In the genomic region with DNA sequence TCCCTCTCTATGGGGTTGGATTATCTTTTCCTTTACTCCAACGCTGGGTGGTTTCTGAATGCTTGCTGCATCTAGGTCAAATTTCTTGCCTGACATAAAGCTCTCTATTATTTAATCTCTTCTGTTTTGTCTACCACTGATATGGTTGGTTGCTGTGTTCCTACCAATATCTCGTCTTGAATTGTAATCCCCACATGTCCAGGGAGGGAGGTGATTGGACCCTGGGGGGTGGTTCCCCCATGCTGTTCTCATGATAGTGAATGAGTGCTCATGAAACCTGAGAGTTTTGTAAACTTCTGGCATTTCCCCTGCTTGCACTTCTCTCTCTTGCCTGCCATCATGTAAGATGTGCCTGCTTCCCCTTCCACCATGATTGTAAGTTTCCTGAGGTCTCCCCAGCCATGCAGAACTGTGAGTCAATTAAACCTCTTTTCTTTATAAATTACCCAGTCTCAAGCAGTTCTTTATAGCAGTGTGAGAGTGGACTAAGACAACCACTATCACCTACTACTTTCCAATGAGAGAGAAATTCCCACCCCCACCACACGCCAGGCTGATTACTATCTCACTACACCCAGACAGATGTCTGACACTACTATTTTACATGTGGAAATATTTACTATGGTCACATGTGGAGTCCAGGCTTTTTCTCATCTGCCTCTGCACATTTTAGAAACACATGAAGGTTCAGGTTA, we compare ENCODE assay signal across 1 cellular context.
TF ChIP-seq lines count a peak whose summit lies in the region.

No MANE protein-coding gene starts in this region.

TF ChIP-seq in A549, 52 proteins besides CTCF, POLR2A, EP300 and RAD21 (continued from another document):
- TF ChIP-seq, protein P1, sequence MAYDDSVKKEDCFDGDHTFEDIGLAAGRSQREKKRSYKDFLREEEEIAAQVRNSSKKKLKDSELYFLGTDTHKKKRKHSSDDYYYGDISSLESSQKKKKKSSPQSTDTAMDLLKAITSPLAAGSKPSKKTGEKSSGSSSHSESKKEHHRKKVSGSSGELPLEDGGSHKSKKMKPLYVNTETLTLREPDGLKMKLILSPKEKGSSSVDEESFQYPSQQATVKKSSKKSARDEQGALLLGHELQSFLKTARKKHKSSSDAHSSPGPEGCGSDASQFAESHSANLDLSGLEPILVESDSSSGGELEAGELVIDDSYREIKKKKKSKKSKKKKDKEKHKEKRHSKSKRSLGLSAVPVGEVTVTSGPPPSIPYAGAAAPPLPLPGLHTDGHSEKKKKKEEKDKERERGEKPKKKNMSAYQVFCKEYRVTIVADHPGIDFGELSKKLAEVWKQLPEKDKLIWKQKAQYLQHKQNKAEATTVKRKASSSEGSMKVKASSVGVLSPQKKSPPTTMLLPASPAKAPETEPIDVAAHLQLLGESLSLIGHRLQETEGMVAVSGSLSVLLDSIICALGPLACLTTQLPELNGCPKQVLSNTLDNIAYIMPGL (CRISPR knock-in tag; IDR thresholded peaks at IDR 0.05; ENCODE audit: borderline replicate concordance) = no peak
- TF ChIP-seq MYC (IDR thresholded peaks at IDR 0.05; ENCODE audit: borderline replicate concordance, low read length) (no peak), CBX2 (IDR thresholded peaks at IDR 0.05; ENCODE audit: borderline replicate concordance, low read depth) (no peak), NFE2L2 (conservative IDR thresholded peaks at IDR 0.05; ENCODE audit: low read length) (no peak)
